12 cellular contexts compared by ENCODE assay signal in the genomic region with DNA sequence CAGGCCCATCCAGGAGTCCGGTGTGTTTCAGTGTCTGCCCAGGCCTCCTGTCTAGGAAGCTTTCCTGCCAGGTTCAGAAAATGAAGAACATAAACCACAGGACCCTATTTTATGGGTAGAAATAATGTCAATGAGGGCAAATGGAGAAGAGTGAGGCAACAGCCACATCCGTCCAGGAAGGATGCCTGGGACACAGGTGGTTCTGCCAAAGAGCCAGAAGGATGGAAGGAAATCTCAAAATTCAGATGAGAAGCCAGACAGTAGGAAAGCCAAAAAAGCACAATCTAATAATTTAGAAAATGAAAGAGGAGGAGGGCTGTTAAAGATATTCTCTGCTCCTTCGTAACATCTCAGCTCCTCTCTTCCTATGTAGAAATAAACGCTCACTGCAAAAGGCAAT.
A peak's percentile ranks its signal among the peaks of the same experiment; 100 is the strongest.
DNase-seq lines count a peak whose midpoint lies in the region; ATAC-seq and TF ChIP-seq lines count a peak whose summit lies in the region.
"Had no signal": no experiment of that assay in that cellular context is flagged by ENCODE, and none has a peak within 500 bp of the region (broad histone marks: within the 10 kb centered on the region; RNA-seq: fewer than 3 reads in every experiment).

No MANE protein-coding gene starts in this region.

- no peaks in the 10 kb centered on the region for H3K27me3 Mint-ChIP-seq in T-helper 2 cell treated with Interferon-gamma antibody and Interleukin-4, amounts not matched to agents 5 μg/mL and 100 μg/mL, for 36 hours (ENCODE audit: low read depth)
- H3K27me3 Mint-ChIP-seq in chondrocyte (ENCODE audit: low read depth), result no peaks in the 10 kb centered on the region

- no peak for TF ChIP-seq POLR2A in gastrocnemius medialis (IDR thresholded peaks at IDR 0.05)
- no peak for TF ChIP-seq POLR2A in thyroid gland (IDR thresholded peaks at IDR 0.05)

- DNase-seq in T-helper 2 cell treated with Interferon-gamma antibody and Interleukin-4, amounts not matched to agents 5 μg/mL and 100 μg/mL, for 36 hours (ENCODE audit: low spot score), result no peak
- DNase-seq in T-helper 2 cell (no peak), chondrocyte (ENCODE audit: low spot score) (no peak), gastrocnemius medialis (no peak), thyroid gland (no peak), foreskin fibroblast (no peak), NCI-H446 treated with DMSO at 0.1 percent for 48 hours (lab: John Stamatoyannopoulos, UW) (no peak)
- DNase-seq: DMS79, kidney had no signal

- peak overlapping the region; percentile 84 for H3K4me2 ChIP-seq in Loucy (ENCODE audit: low read depth, low read length, poor library complexity, severe bottlenecking)

- H3K36me3 Mint-ChIP-seq in T-helper 2 cell treated with Interferon-gamma antibody and Interleukin-4, amounts not matched to agents 5 μg/mL and 100 μg/mL, for 36 hours (ENCODE audit: low read depth), result peaks cover 49% of the 10 kb centered on the region
- no peaks in the 10 kb centered on the region for H3K36me3 Mint-ChIP-seq in chondrocyte (ENCODE audit: low read depth)

- WGBS in thyroid gland, 2 donors, result 78 to 92% methylated on average over 4 of the region's 4 CpGs

- H3K79me2 ChIP-seq in Loucy (ENCODE audit: insufficient read depth, low read length), result no peaks in the 10 kb centered on the region

- intact Hi-C loops in gastrocnemius medialis (cut with DNase I; ENCODE audit: low total_unique reads), result loop anchor here (1.0 kb wide), 2 partner anchors 28 to 98 kb away; no protein-coding TSS in a partner anchor
- intact Hi-C loops in thyroid gland (cut with DNase I), result no loop called here

- peak overlapping the region; percentile 63 for H3K4me3 Mint-ChIP-seq in T-helper 2 cell treated with Interferon-gamma antibody and Interleukin-4, amounts not matched to agents 5 μg/mL and 100 μg/mL, for 36 hours
- H3K4me3 Mint-ChIP-seq in chondrocyte (ENCODE audit: unreplicated experiment), result no peak overlapping the region
- H3K4me3 Mint-ChIP-seq: neural crest cell had no signal

- H3K9me3 Mint-ChIP-seq in T-helper 2 cell treated with Interferon-gamma antibody and Interleukin-4, amounts not matched to agents 5 μg/mL and 100 μg/mL, for 36 hours, result peaks cover 15% of the 10 kb centered on the region
- H3K9me3 Mint-ChIP-seq in chondrocyte (ENCODE audit: low read depth), result peaks cover 4% of the 10 kb centered on the region

- peak overlapping the region; percentile 65 for H3K4me3 ChIP-seq in Loucy (ENCODE audit: low read length, poor library complexity, severe bottlenecking)
- H3K4me3 ChIP-seq in gastrocnemius medialis, result no peak overlapping the region
- no peak overlapping the region for H3K4me3 ChIP-seq in thyroid gland (replicated peaks in 1 of 3)
- H3K4me3 ChIP-seq in foreskin fibroblast (ENCODE audit: low read depth in 1 of 2, low read length in 2 of 2), result no peak overlapping the region
- H3K4me3 ChIP-seq: SJSA1 had no signal

- H3K27me3 ChIP-seq in Loucy (ENCODE audit: insufficient read depth, low read length, poor library complexity, severe bottlenecking) (no peaks in the 10 kb centered on the region), gastrocnemius medialis (no peaks in the 10 kb centered on the region), thyroid gland (no peaks in the 10 kb centered on the region)
- H3K27me3 ChIP-seq: SJSA1 had no signal

- H3K4me1 Mint-ChIP-seq in T-helper 2 cell treated with Interferon-gamma antibody and Interleukin-4, amounts not matched to agents 5 μg/mL and 100 μg/mL, for 36 hours (ENCODE audit: low read depth), result peaks cover 70% of the 10 kb centered on the region
- peaks cover 32% of the 10 kb centered on the region for H3K4me1 Mint-ChIP-seq in chondrocyte (ENCODE audit: low read depth)

- H4K20me1 ChIP-seq in Loucy (ENCODE audit: insufficient read depth, low read length, poor library complexity, severe bottlenecking), result no peaks in the 10 kb centered on the region

- no peak for ATAC-seq in gastrocnemius medialis

- H3K9me3 ChIP-seq in Loucy (ENCODE audit: insufficient read depth, low read depth, low read length), result no peaks in the 10 kb centered on the region
- no peaks in the 10 kb centered on the region for H3K9me3 ChIP-seq in gastrocnemius medialis
- no peaks in the 10 kb centered on the region for H3K9me3 ChIP-seq in thyroid gland
- H3K9me3 ChIP-seq: SJSA1 had no signal

- H3F3A ChIP-seq in Loucy (ENCODE audit: low read depth), result 0 out of 2 replicates have a peak, but pooled peaks cover 7% of the 10 kb centered on the region

- no peaks in the 10 kb centered on the region for H3K9me2 ChIP-seq in Loucy (replicated peaks; ENCODE audit: low read depth, low read length)

- in situ Hi-C loops in gastrocnemius medialis (cut with MboI; ENCODE audit: low sequenced_read_pairs in 4 of 4), result loop anchor here in 1 of 4 donors (10.0 kb wide), 1 partner anchor 325 kb away; a partner anchor contains a TSS

- H3K9ac ChIP-seq in Loucy (ENCODE audit: low read depth, low read length, poor library complexity, severe bottlenecking), result peak overlapping the region; percentile 66

- TF ChIP-seq CTCF in Loucy (conservative IDR thresholded peaks at IDR 0.05; ENCODE audit: low read length) (no peak), chondrocyte (IDR thresholded peaks at IDR 0.05) (no peak), gastrocnemius medialis (IDR thresholded peaks at IDR 0.05 in 4 of 5, conservative IDR thresholded peaks at IDR 0.05 in 1 of 5) (no peak), thyroid gland (IDR thresholded peaks at IDR 0.05) (no peak), foreskin fibroblast (IDR thresholded peaks at IDR 0.05; ENCODE audit: low read depth, low read length) (no peak)

- H3K4me1 ChIP-seq in Loucy (ENCODE audit: insufficient read depth, low read length, poor library complexity, severe bottlenecking) (peaks cover 58% of the 10 kb centered on the region), gastrocnemius medialis (peaks cover 23 to 35% of the 10 kb centered on the region in 2 donors), thyroid gland (peaks cover 0 to 28% of the 10 kb centered on the region in 2 donors)

- H2AFZ ChIP-seq in Loucy (ENCODE audit: low read length), result no peak overlapping the region

- H3K36me3 ChIP-seq in Loucy (ENCODE audit: insufficient read depth, low read length) (no peaks in the 10 kb centered on the region), gastrocnemius medialis (no peaks in the 10 kb centered on the region), thyroid gland (no peaks in the 10 kb centered on the region)
- H3K36me3 ChIP-seq: SJSA1 had no signal

- H3K27ac ChIP-seq in gastrocnemius medialis, result peak overlapping the region; percentile 81 to 89 (median 84)
- H3K27ac ChIP-seq in thyroid gland, result peak overlapping the region in 1 of 3 donors; percentile 11

- peak overlapping the region; percentile 89 for H3K27ac Mint-ChIP-seq in T-helper 2 cell treated with Interferon-gamma antibody and Interleukin-4, amounts not matched to agents 5 μg/mL and 100 μg/mL, for 36 hours
- peak overlapping the region; percentile 92 for H3K27ac Mint-ChIP-seq in chondrocyte (ENCODE audit: unreplicated experiment)
